In genomic region chr4:85929926-85930325, GRCh38 we compare ENCODE assay signal across 9 cellular contexts.
DNase-seq lines count a peak whose midpoint lies in the region; ATAC-seq and TF ChIP-seq lines count a peak whose summit lies in the region.
"Had no signal": no experiment of that assay in that cellular context is flagged by ENCODE, and none has a peak within 500 bp of the region (broad histone marks: within the 10 kb centered on the region; RNA-seq: fewer than 3 reads in every experiment).

No MANE protein-coding gene starts in this region.

- no peaks in the 10 kb centered on the region for H3K9me3 Mint-ChIP-seq in chondrocyte (ENCODE audit: low read depth)

- peaks cover 3% of the 10 kb centered on the region for H3K36me3 Mint-ChIP-seq in chondrocyte (ENCODE audit: low read depth)

- DNase-seq in Ammon's horn (ENCODE audit: low spot score) (peak; percentile 25), chondrocyte (ENCODE audit: low spot score) (peak; percentile 68), midbrain (lab: John Stamatoyannopoulos, UW) (no peak), 8988T (no peak), NCI-H526 treated with DMSO at 0.1 percent for 48 hours (lab: John Stamatoyannopoulos, UW) (no peak)
- no peak for DNase-seq in activated naive CD4-positive, alpha-beta T cell treated with Interleukin-2 at 50 U/mL for 16 hours
- DNase-seq: HCEC 1CT had no signal

- peak overlapping the region; percentile 59 for H3K4me3 Mint-ChIP-seq in chondrocyte (ENCODE audit: unreplicated experiment)

- peak overlapping the region; percentile 85 for H3K27ac Mint-ChIP-seq in chondrocyte (ENCODE audit: unreplicated experiment)

- peaks cover 59% of the 10 kb centered on the region for H3K4me1 Mint-ChIP-seq in chondrocyte (ENCODE audit: low read depth)

- H3K27me3 ChIP-seq in muscle layer of duodenum (ENCODE audit: low read depth, low read length), result no peaks in the 10 kb centered on the region

- peaks cover 5 to 33% of the 10 kb centered on the region in 2 donors for H3K4me1 ChIP-seq in muscle layer of duodenum (ENCODE audit: control insufficient read depth in 1 of 2, insufficient read depth in 2 of 2, low read length in 2 of 2)

- H3K27ac ChIP-seq in muscle layer of duodenum (ENCODE audit: low read length), result peak overlapping the region; percentile 2

- no peak for TF ChIP-seq CTCF in chondrocyte (IDR thresholded peaks at IDR 0.05)

- ATAC-seq in HG03354 (IDR thresholded peaks at IDR 0.05; ENCODE audit: poor library complexity, severe bottlenecking, unreplicated experiment), result peak; percentile 45

- H3K9me3 ChIP-seq in muscle layer of duodenum (ENCODE audit: control insufficient read depth in 1 of 2, low read length in 2 of 2), result no peaks in the 10 kb centered on the region

- H3K36me3 ChIP-seq in muscle layer of duodenum (ENCODE audit: control insufficient read depth in 1 of 2, insufficient read depth in 2 of 2, low read length in 2 of 2), result no peaks in the 10 kb centered on the region

- H3K27me3 Mint-ChIP-seq in chondrocyte (ENCODE audit: low read depth), result no peaks in the 10 kb centered on the region

- peak overlapping the region; percentile 30 to 46 for H3K4me3 ChIP-seq in muscle layer of duodenum (ENCODE audit: low read depth in 1 of 2, low read length in 2 of 2)

Comparison
In these comparisons a context has a peak if more than half of its experiments do, and no peak if none do; other contexts are left out.
1. DNase-seq: peak in Ammon's horn (single experiment) and chondrocyte (single experiment); none in activated naive CD4-positive, alpha-beta T cell treated with Interleukin-2 at 50 U/mL for 16 hours (single experiment), midbrain (single experiment), 8988T (single experiment) and NCI-H526 treated with DMSO at 0.1 percent for 48 hours (single experiment).